Comparison of ENCODE assay signal across 12 cellular contexts in the genomic region with DNA sequence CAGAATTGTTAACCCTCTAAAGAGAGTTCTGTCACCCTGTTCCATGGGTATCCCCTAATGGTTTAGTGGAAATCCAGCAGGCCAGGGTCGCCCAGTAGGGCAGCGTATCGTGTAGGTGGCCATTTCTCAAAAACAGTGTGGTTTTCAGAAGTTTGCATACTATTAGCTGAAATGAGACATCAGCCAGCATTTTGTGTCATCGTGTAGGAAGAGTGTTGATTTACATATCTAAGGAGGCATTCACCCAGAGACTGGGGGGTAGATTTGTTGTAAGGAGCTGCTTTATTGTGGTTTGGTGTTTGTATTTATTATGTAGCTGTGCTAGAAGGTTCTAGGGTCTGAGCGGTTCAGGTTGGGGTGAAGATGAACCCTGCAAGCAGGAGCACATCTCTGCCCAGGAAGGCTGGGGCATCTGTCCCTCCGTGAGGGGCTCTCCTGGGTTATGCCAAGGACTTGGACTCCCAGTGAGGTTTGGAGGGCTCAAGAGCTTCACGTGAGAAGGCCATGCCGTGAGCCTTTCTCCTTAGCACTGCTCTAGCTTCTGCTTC.
DNase-seq lines count a peak whose midpoint lies in the region; ATAC-seq lines count a peak whose summit lies in the region.
"Had no signal": no experiment of that assay in that cellular context is flagged by ENCODE, and none has a peak within 500 bp of the region (broad histone marks: within the 10 kb centered on the region; RNA-seq: fewer than 3 reads in every experiment).

No MANE protein-coding gene starts in this region.

- H3K27me3 ChIP-seq in NT2/D1 (ENCODE audit: insufficient read depth, insufficient read length): no peaks in the 10 kb centered on the region
- H3K27me3 ChIP-seq: right lobe of liver had no signal

- ATAC-seq in HG02588 (IDR thresholded peaks at IDR 0.05; ENCODE audit: unreplicated experiment) (peak; percentile 83), left ventricle myocardium superior (no peak)
- ATAC-seq: right lobe of liver had no signal

- intact Hi-C loops in left ventricle myocardium superior (cut with micrococcal nuclease): no loop called here

- H3K4me1 ChIP-seq in NT2/D1 (ENCODE audit: insufficient read depth, insufficient read length): peaks cover 14% of the 10 kb centered on the region
- H3K4me1 ChIP-seq: right lobe of liver had no signal

- H3K4me3 ChIP-seq in NT2/D1 (ENCODE audit: insufficient read length, low read depth): no peak overlapping the region
- H3K4me3 ChIP-seq: right lobe of liver had no signal

- peak overlapping the region; percentile 12 for H3K9ac ChIP-seq in NT2/D1 (ENCODE audit: insufficient read length, low read depth)

- peak; percentile 31 for DNase-seq in activated naive CD4-positive, alpha-beta T cell treated with Interleukin-2 at 50 U/mL for 16 hours
- no peak for DNase-seq in activated naive CD4-positive, alpha-beta T cell treated with anti-CD3 and anti-CD28 coated beads, Interleukin-2, amount 50 U/mL, for 16 hours
- DNase-seq in NT2/D1 (ENCODE audit: low read depth, low spot score) (no peak), ureter (ENCODE audit: low spot score) (peak; percentile 20), left ventricle myocardium superior (no peak), mucosa of gallbladder (ENCODE audit: low spot score) (no peak)
- DNase-seq in effector CD4-positive, alpha-beta T cell: no peak
- DNase-seq: foreskin melanocyte, NCI-H1436, right lobe of liver, RPMI8226 had no signal

- no peaks in the 10 kb centered on the region for H3K9me3 ChIP-seq in NT2/D1 (ENCODE audit: insufficient read depth, low read length)
- H3K9me3 ChIP-seq: right lobe of liver had no signal

- H3K36me3 ChIP-seq in NT2/D1 (ENCODE audit: insufficient read depth, insufficient read length, low read length): peaks cover 38% of the 10 kb centered on the region

Comparison
In these comparisons a context has a peak if more than half of its experiments do, and no peak if none do; other contexts are left out.
1. DNase-seq: peak in activated naive CD4-positive, alpha-beta T cell treated with Interleukin-2 at 50 U/mL for 16 hours (single experiment) and ureter (single experiment); none in activated naive CD4-positive, alpha-beta T cell treated with anti-CD3 and anti-CD28 coated beads, Interleukin-2, amount 50 U/mL, for 16 hours (single experiment), NT2/D1 (single experiment), left ventricle myocardium superior (single experiment), mucosa of gallbladder (single experiment) and effector CD4-positive, alpha-beta T cell (single experiment).